ENCODE assay signal across 1 cellular context in genomic region chr18:35862115-35862640, GRCh38.
TF ChIP-seq lines count a peak whose summit lies in the region.

No MANE protein-coding gene starts in this region.

TF ChIP-seq in GM23338, 12 proteins besides CTCF, POLR2A, EP300 and RAD21 (continued from another document):
- TF ChIP-seq ZNF462 (CRISPR knock-in tag; IDR thresholded peaks at IDR 0.05) (no peak), EZH2phosphoT487 (IDR thresholded peaks at IDR 0.05; ENCODE audit: unreplicated experiment) (no peak), CREB1 (CRISPR knock-in tag; IDR thresholded peaks at IDR 0.05; ENCODE audit: low read depth) (no peak), ETS1 (IDR thresholded peaks at IDR 0.05) (no peak), EZH2 (IDR thresholded peaks at IDR 0.05; ENCODE audit: low read depth, unreplicated experiment) (no peak), REST (IDR thresholded peaks at IDR 0.05; ENCODE audit: unreplicated experiment) (no peak), ZNF331 (CRISPR knock-in tag; IDR thresholded peaks at IDR 0.05; ENCODE audit: low read depth) (no peak), NANOG (IDR thresholded peaks at IDR 0.05; ENCODE audit: borderline replicate concordance) (no peak)
